Comparison of ENCODE assay signal across 8 cellular contexts in genomic region chr9:33289936-33290246, GRCh38. TPM values are rescaled to one million over a fixed set of nuclear protein-coding genes. Genes with fewer than 3 reads are reported as not detected.
DNase-seq lines count a peak whose midpoint lies in the region; ATAC-seq and TF ChIP-seq lines count a peak whose summit lies in the region.

No MANE protein-coding gene starts in this region.

- peaks cover 16% of the 10 kb centered on the region for H3K36me3 ChIP-seq in mammary epithelial cell (ENCODE audit: insufficient read depth, low read length)
- peaks cover 29% of the 10 kb centered on the region for H3K36me3 ChIP-seq in mesodermal cell (ENCODE audit: control insufficient read depth, insufficient read depth, low read length)

- peak overlapping the region; percentile 99 to 100 (median 100) for H3K27ac Mint-ChIP-seq in CD14-positive monocyte

- H3K9me3 Mint-ChIP-seq in CD14-positive monocyte, result no peaks in the 10 kb centered on the region

- H3K9me3 ChIP-seq in mammary epithelial cell (replicated peaks; ENCODE audit: insufficient read depth, low read length) (no peaks in the 10 kb centered on the region), mesodermal cell (ENCODE audit: control insufficient read depth, low read length) (no peaks in the 10 kb centered on the region)

- H3K36me3 Mint-ChIP-seq in CD14-positive monocyte, result peaks cover 22 to 23% of the 10 kb centered on the region in 2 donors

- intact Hi-C loops in CD14-positive monocyte (cut with micrococcal nuclease) (loop anchor here in 1 of 2 donors (10.0 kb wide), 1 partner anchor 185 kb away; the partner anchor contains the start of gene NOL6), mammary epithelial cell (cut with micrococcal nuclease) (loop anchor here (1.0 kb wide), 4 partner anchors 26 to 61 kb away; partner anchors contain the start of gene BAG1)

- in situ Hi-C loops in mammary epithelial cell (cut with MboI; ENCODE audit: low sequenced_read_pairs in 2 of 2), result loop anchor here in 1 of 2 donors (25.0 kb wide), 1 partner anchor 172 kb away; the partner anchor contains the start of gene NOL6

- peak overlapping the region; percentile 80 for H3K4me2 ChIP-seq in mammary epithelial cell (ENCODE audit: insufficient read depth, low read depth, low read length)

- H3K4me1 ChIP-seq in mammary epithelial cell (ENCODE audit: insufficient read depth, low read length) (peaks cover 23% of the 10 kb centered on the region), mesodermal cell (ENCODE audit: control insufficient read depth, insufficient read depth, low read length, poor library complexity, severe bottlenecking) (no peaks in the 10 kb centered on the region)

- peak overlapping the region; percentile 75 to 83 (median 82) for H3K4me3 ChIP-seq in mammary epithelial cell (replicated peaks in 1 of 3; ENCODE audit: insufficient read depth in 1 of 3, low read depth in 2 of 3, low read length in 3 of 3)
- H3K4me3 ChIP-seq in mesodermal cell (ENCODE audit: extremely low read depth, insufficient read depth, low read length, poor library complexity, severe bottlenecking), result peak overlapping the region; percentile 95

- WGBS in mammary epithelial cell (ENCODE audit: low coverage, missing lambda C conversion rate), result 0% methylated on average over 7 of the region's 14 CpGs
- 4 to 5% methylated on average over 9 of the region's 14 CpGs for WGBS in mesodermal cell (ENCODE audit: insufficient coverage in 2 of 2), 2 experiments

- no peaks in the 10 kb centered on the region for H4K20me1 ChIP-seq in mammary epithelial cell (ENCODE audit: insufficient read depth, low read length)

- peak overlapping the region; percentile 90 to 97 for H3K4me3 Mint-ChIP-seq in CD14-positive monocyte

- no peaks in the 10 kb centered on the region for H3K27me3 Mint-ChIP-seq in CD14-positive monocyte (ENCODE audit: low read depth in 3 of 3)

- DNase-seq in CD14-positive monocyte (ENCODE audit: low spot score) (no peak), mammary epithelial cell (no peak), GM03348 (ENCODE audit: low spot score) (no peak), NCI-H187 (lab: John Stamatoyannopoulos, UW) (no peak), COLO829 (ENCODE audit: low spot score) (no peak)

- peak overlapping the region; percentile 100 for H3K9ac ChIP-seq in mammary epithelial cell (ENCODE audit: insufficient read depth, low read length)

- H3K27me3 ChIP-seq in mammary epithelial cell (ENCODE audit: insufficient read depth, low read length), result no peaks in the 10 kb centered on the region

- peaks cover 45% of the 10 kb centered on the region for H3K4me1 Mint-ChIP-seq in CD14-positive monocyte

- TF ChIP-seq CTCF in CD14-positive monocyte (IDR thresholded peaks at IDR 0.05) (no peak), mammary epithelial cell (conservative IDR thresholded peaks at IDR 0.05 in 1 of 2, IDR thresholded peaks at IDR 0.05 in 1 of 2; ENCODE audit: extremely low read depth in 1 of 2, insufficient read depth in 1 of 2, low read depth in 1 of 2, low read length in 2 of 2) (no peak)

- peak; percentile 15 for ATAC-seq in HG03095 (IDR thresholded peaks at IDR 0.05; ENCODE audit: unreplicated experiment)
- no peak for ATAC-seq in HG02884 (IDR thresholded peaks at IDR 0.05; ENCODE audit: unreplicated experiment)

- CTCF ChIA-PET in mammary epithelial cell (lab: Charles Lee; ENCODE audit: low non-redundant PET), result interaction anchor here (0.6 kb wide), 1 partner anchor 163 kb away, joined by 3 read pairs; no protein-coding TSS in a partner anchor

- H2AFZ ChIP-seq in mammary epithelial cell (ENCODE audit: low read depth, low read length), result peak overlapping the region; percentile 84

- H3K27ac ChIP-seq in mammary epithelial cell (ENCODE audit: insufficient read depth, low read depth, low read length), result peak overlapping the region; percentile 100
- peak overlapping the region; percentile 99 for H3K27ac ChIP-seq in mesodermal cell (ENCODE audit: low read depth, low read length, severe bottlenecking)

- dilution Hi-C loops in mammary epithelial cell (cut with HindIII; ENCODE audit: low sequenced_read_pairs), result no loop called here

- H3K79me2 ChIP-seq in mammary epithelial cell (ENCODE audit: insufficient read depth, low read length), result peaks cover 42% of the 10 kb centered on the region

- BruUV-seq in mammary epithelial cell (replicated peaks; lab: Mats Ljungman, UMichigan), result no TSS peak

RNA-seq across cellular contexts. Expression of gene NFX1, which starts 0.4 kb away (rescaled TPM):
- polyA plus RNA-seq in CD14-positive monocyte (1 to 10 TPM; 4.3 to 8.1 TPM), mammary epithelial cell (23.8 TPM)
- 10 to 100 TPM; 29.8 to 47.2 TPM for total RNA-seq in mammary epithelial cell
- 33.1 TPM for polyA minus RNA-seq in mammary epithelial cell
- 20.7 TPM for polyA plus RNA-seq in mesodermal cell (2013, experiment 1 of 2)
- 19.2 TPM for polyA plus RNA-seq in mesodermal cell (2013, experiment 2 of 2)

RNA-seq across cellular contexts. Expression of gene CHMP5, which starts 25.0 kb away (rescaled TPM):
- polyA plus RNA-seq in CD14-positive monocyte (10 to 100 TPM; 65.0 to 72.5 TPM), mammary epithelial cell (50.6 TPM)
- 10 to 100 TPM; 52.7 to 54.0 TPM for total RNA-seq in mammary epithelial cell
- polyA minus RNA-seq in mammary epithelial cell, result 30.3 TPM
- polyA plus RNA-seq in mesodermal cell (2013, experiment 1 of 2), result 104 TPM
- 113 TPM for polyA plus RNA-seq in mesodermal cell (2013, experiment 2 of 2)

RNA-seq across cellular contexts. Expression of gene BAG1, which starts 25.4 kb away (rescaled TPM):
- polyA plus RNA-seq in CD14-positive monocyte (10 to 100 TPM; 93.6 to 94.5 TPM), mammary epithelial cell (20.3 TPM)
- 10 to 100 TPM; 28.5 to 30.9 TPM for total RNA-seq in mammary epithelial cell
- 5.4 TPM for polyA minus RNA-seq in mammary epithelial cell
- polyA plus RNA-seq in mesodermal cell (2013, experiment 1 of 2), result 22.3 TPM
- 20.7 TPM for polyA plus RNA-seq in mesodermal cell (2013, experiment 2 of 2)

RNA-seq across cellular contexts. Expression of gene SPINK4, which starts 49.9 kb away (rescaled TPM):
- polyA plus RNA-seq in CD14-positive monocyte, result not detected
- total RNA-seq in mammary epithelial cell, result not detected
- polyA plus RNA-seq in mammary epithelial cell, result not detected
- polyA minus RNA-seq in mammary epithelial cell, result not detected
- 1.7 TPM for polyA plus RNA-seq in mesodermal cell (2013, experiment 1 of 2)
- polyA plus RNA-seq in mesodermal cell (2013, experiment 2 of 2), result not detected
